Comparison of ENCODE assay signal across 22 cellular contexts in the genomic region with DNA sequence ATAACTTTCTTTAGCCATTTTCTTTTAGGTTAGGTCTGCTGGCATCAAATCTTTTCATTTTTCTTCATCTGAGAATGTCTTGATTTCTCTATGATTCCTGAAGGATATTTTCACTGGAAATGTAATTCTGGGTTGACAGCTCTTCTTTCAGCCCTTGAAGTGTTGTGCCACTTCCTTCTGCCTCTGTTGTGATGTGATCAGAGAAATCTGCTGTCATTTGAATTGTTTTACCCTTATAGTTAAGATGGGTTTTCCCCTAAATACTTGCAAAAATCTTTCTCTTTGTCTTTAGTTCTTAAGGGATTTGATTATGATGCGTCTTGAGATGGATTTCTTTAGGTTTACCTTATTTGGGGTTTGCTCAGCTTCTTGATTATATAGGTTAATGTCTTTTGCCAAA. TPM values are rescaled to one million over a fixed set of nuclear protein-coding genes. Genes with fewer than 3 reads are reported as not detected.
DNase-seq lines count a peak whose midpoint lies in the region; ATAC-seq, FAIRE-seq and TF ChIP-seq lines count a peak whose summit lies in the region.
"Had no signal": no experiment of that assay in that cellular context is flagged by ENCODE, and none has a peak within 500 bp of the region (broad histone marks: within the 10 kb centered on the region; RNA-seq: fewer than 3 reads in every experiment).

No MANE protein-coding gene starts in this region.

- TF ChIP-seq CTCF in KMS-11 (conservative IDR thresholded peaks at IDR 0.05; ENCODE audit: low read depth, low read length) (no peak), GM12878 (IDR thresholded peaks at IDR 0.05 in 2 of 3, conservative IDR thresholded peaks at IDR 0.05 in 1 of 3; ENCODE audit: control insufficient read depth in 2 of 3, extremely low read depth in 1 of 3, insufficient read depth in 1 of 3, low read depth in 3 of 3, low read length in 3 of 3) (no peak), stomach (IDR thresholded peaks at IDR 0.05) (no peak)

- H3K4me2 ChIP-seq in KMS-11 (peak overlapping the region; percentile 29; the same call in 1 of the 2 replicates), GM12878 (ENCODE audit: control insufficient read depth, insufficient read depth) (no peak overlapping the region; the same call in 1 of the 2 replicates)

- H3K27ac Mint-ChIP-seq in CD8-positive, alpha-beta memory T cell, result peak overlapping the region in 3 of 8 donors; percentile 4 to 48 (median 33)
- peak overlapping the region; percentile 34 to 42 for H3K27ac Mint-ChIP-seq in natural killer cell treated with Interleukin-12 subunit alpha and Interleukin-12 subunit beta and Interleukin-15 and Interleukin-18, amount 100 ng/mL, for 72 hours
- H3K27ac Mint-ChIP-seq: stimulated activated effector memory CD8-positive, alpha-beta T cell treated with anti-CD3 and anti-CD28 coated beads, Interleukin-12 subunit alpha, Interleukin-12 subunit beta, amount 100 ng/mL, for 72 hours had no signal

- H3K36me3 Mint-ChIP-seq in CD8-positive, alpha-beta memory T cell, result peaks cover 4 to 11% (median 9%) of the 10 kb centered on the region in 3 donors
- peaks cover 4% of the 10 kb centered on the region for H3K36me3 Mint-ChIP-seq in natural killer cell treated with Interleukin-12 subunit alpha and Interleukin-12 subunit beta and Interleukin-15 and Interleukin-18, amount 100 ng/mL, for 72 hours
- H3K36me3 Mint-ChIP-seq: stimulated activated effector memory CD8-positive, alpha-beta T cell treated with anti-CD3 and anti-CD28 coated beads, Interleukin-12 subunit alpha, Interleukin-12 subunit beta, amount 100 ng/mL, for 72 hours had no signal

- no peaks in the 10 kb centered on the region for H3K27me3 ChIP-seq in CD8-positive, alpha-beta memory T cell (ENCODE audit: insufficient read depth, low read length, poor library complexity, severe bottlenecking)
- H3K27me3 ChIP-seq in KMS-11 (ENCODE audit: insufficient read depth, low read depth), result no peaks in the 10 kb centered on the region
- no peaks in the 10 kb centered on the region for H3K27me3 ChIP-seq in GM12878 (replicated peaks in 1 of 2; ENCODE audit: control insufficient read depth in 2 of 2, insufficient read depth in 2 of 2, low read length in 1 of 2)
- no peaks in the 10 kb centered on the region for H3K27me3 ChIP-seq in stomach
- H3K27me3 ChIP-seq: dorsolateral prefrontal cortex, heart right ventricle had no signal

- ATAC-seq in GM12878, result peak; percentile 77
- no peak for ATAC-seq in natural killer cell treated with Interleukin-12 subunit alpha and Interleukin-12 subunit beta and Interleukin-15 and Interleukin-18, amount 100 ng/mL, for 72 hours
- no peak for ATAC-seq in left lobe of liver
- ATAC-seq: heart right ventricle; left ventricle myocardium superior; stimulated activated effector memory CD8-positive, alpha-beta T cell treated with anti-CD3 and anti-CD28 coated beads, Interleukin-12 subunit alpha, Interleukin-12 subunit beta, amount 100 ng/mL, for 72 hours had no signal

- CTCF ChIA-PET in CD8-positive, alpha-beta memory T cell (lab: Charles Lee), result no interaction called here
- CTCF ChIA-PET in GM12878 (lab: Yijun Ruan, JAX), result interaction anchor here (1.4 to 15.4 kb wide), 2 partner anchors 15 to 18 kb away, joined by 5 to 211 read pairs; a partner anchor contains a TSS

- H3K9me3 ChIP-seq in CD8-positive, alpha-beta memory T cell (ENCODE audit: low read length), result no peaks in the 10 kb centered on the region
- H3K9me3 ChIP-seq in GM12878 (replicated peaks; ENCODE audit: control insufficient read depth, insufficient read depth, low read length) (peaks cover 3% of the 10 kb centered on the region), stomach (peaks cover 0 to 9% (median under 1%) of the 10 kb centered on the region in 4 donors)

- H3K79me2 ChIP-seq in KMS-11 (ENCODE audit: insufficient read depth, low read depth) (peaks cover 88% of the 10 kb centered on the region; the same call in 1 of the 2 replicates), GM12878 (ENCODE audit: control insufficient read depth, insufficient read depth, low read length) (peaks cover 80% of the 10 kb centered on the region)

- peaks cover 64 to 85% (median 84%) of the 10 kb centered on the region in 3 donors for H3K4me1 Mint-ChIP-seq in CD8-positive, alpha-beta memory T cell
- H3K4me1 Mint-ChIP-seq in natural killer cell treated with Interleukin-12 subunit alpha and Interleukin-12 subunit beta and Interleukin-15 and Interleukin-18, amount 100 ng/mL, for 72 hours (ENCODE audit: low read depth in 2 of 2), result peaks cover 41 to 52% of the 10 kb centered on the region in 2 donors

- no TSS peak for BruUV-seq in GM12878 (replicated peaks; lab: Mats Ljungman, UMichigan)

- H3K9ac ChIP-seq in KMS-11, result no peak overlapping the region
- H3K9ac ChIP-seq in GM12878 (ENCODE audit: control insufficient read depth, insufficient read depth, low read length), result no peak overlapping the region

- H3K4me3 ChIP-seq in CD8-positive, alpha-beta memory T cell (ENCODE audit: low read length), result no peak overlapping the region
- H3K4me3 ChIP-seq in KMS-11 (IDR thresholded peaks at IDR 0.05; ENCODE audit: insufficient read depth, low read depth, low read length) (no peak overlapping the region), GM12878 (no peak overlapping the region; the same call in 1 of the 2 replicates), stomach (no peak overlapping the region)
- H3K4me3 ChIP-seq: dorsolateral prefrontal cortex, heart right ventricle, SK-N-MC had no signal

- H2AFZ ChIP-seq in KMS-11 (ENCODE audit: low read depth) (no peak overlapping the region), GM12878 (ENCODE audit: control insufficient read depth, low read depth, low read length) (no peak overlapping the region)

- intact Hi-C loops in GM12878 (cut with micrococcal nuclease; ENCODE audit: unreplicated experiment), result no loop called here
- intact Hi-C loops in stomach (cut with DNase I; ENCODE audit: low total_unique reads), result no loop called here

- POLR2A ChIA-PET in CD8-positive, alpha-beta memory T cell (lab: Charles Lee), result no interaction called here
- POLR2A ChIA-PET in GM12878 (lab: Charles Lee), result interaction anchor here (0.8 kb wide), 1 partner anchor 11 kb away, joined by 3 read pairs; no protein-coding TSS in a partner anchor

- TF ChIP-seq EP300 in GM12878 (IDR thresholded peaks at IDR 0.05; ENCODE audit: borderline replicate concordance in 1 of 2, control insufficient read depth in 1 of 2, low read depth in 2 of 2, low read length in 2 of 2) (no peak), stomach (IDR thresholded peaks at IDR 0.05) (no peak)

- TF ChIP-seq POLR2A in GM12878 (IDR thresholded peaks at IDR 0.05; ENCODE audit: low read depth, low read length) (no peak), stomach (IDR thresholded peaks at IDR 0.05) (no peak)

- WGBS in GM12878 (ENCODE audit: insufficient coverage, insufficient replicate concordance, low lambda C conversion rate, missing lambda C conversion rate), result 95% methylated on average over 1 of the region's 1 CpG
- WGBS in stomach, 5 donors, result 86 to 98% (median 93%) methylated on average over 1 of the region's 1 CpG

- FAIRE-seq in GM12878 (lab: Jason Lieb, UNC), result no peak

- H3K4me1 ChIP-seq in CD8-positive, alpha-beta memory T cell (ENCODE audit: insufficient read depth, low read length), result peaks cover 44% of the 10 kb centered on the region
- H3K4me1 ChIP-seq in KMS-11 (ENCODE audit: low read depth, poor library complexity, severe bottlenecking) (peaks cover 53% of the 10 kb centered on the region), GM12878 (ENCODE audit: control insufficient read depth, insufficient read depth, low read length) (peaks cover 9% of the 10 kb centered on the region), stomach (peaks cover 8 to 60% (median 43%) of the 10 kb centered on the region in 4 donors)

- in situ Hi-C loops in GM12878 (cut with MboI), result no loop called here

- peaks cover 0 to 3% (median 0%) of the 10 kb centered on the region in 5 donors for H3K9me3 Mint-ChIP-seq in CD8-positive, alpha-beta memory T cell
- H3K9me3 Mint-ChIP-seq in natural killer cell treated with Interleukin-12 subunit alpha and Interleukin-12 subunit beta and Interleukin-15 and Interleukin-18, amount 100 ng/mL, for 72 hours, result no peaks in the 10 kb centered on the region

- no peaks in the 10 kb centered on the region for H3K27me3 Mint-ChIP-seq in CD8-positive, alpha-beta memory T cell
- H3K27me3 Mint-ChIP-seq in natural killer cell treated with Interleukin-12 subunit alpha and Interleukin-12 subunit beta and Interleukin-15 and Interleukin-18, amount 100 ng/mL, for 72 hours, result no peaks in the 10 kb centered on the region

- no peak for TF ChIP-seq RAD21 in GM12878 (IDR thresholded peaks at IDR 0.05; ENCODE audit: insufficient read depth, low read depth, low read length)

- H3K27ac ChIP-seq in CD8-positive, alpha-beta memory T cell (ENCODE audit: low read depth, low read length), result no peak overlapping the region
- no peak overlapping the region for H3K27ac ChIP-seq in KMS-11
- peak overlapping the region; percentile 43; the same call in 1 of the 2 replicates for H3K27ac ChIP-seq in GM12878 (ENCODE audit: control insufficient read depth, insufficient read depth)
- H3K27ac ChIP-seq in stomach, result no peak overlapping the region
- H3K27ac ChIP-seq: dorsolateral prefrontal cortex, epithelial cell of prostate, heart right ventricle, SK-N-MC had no signal

- DNase-seq in CD8-positive, alpha-beta memory T cell, result no peak
- DNase-seq in GM12878 (ENCODE audit: low read depth, low spot score) (no peak), stomach (no peak), NCI-H1092 treated with DMSO at 0.1 percent for 48 hours (lab: John Stamatoyannopoulos, UW) (no peak), GM19238 (ENCODE audit: insufficient read length, low spot score) (no peak), left lobe of liver (ENCODE audit: low spot score) (no peak)
- no peak for DNase-seq in natural killer cell treated with Interleukin-12 subunit alpha and Interleukin-12 subunit beta and Interleukin-15 and Interleukin-18, amount 100 ng/mL, for 72 hours (ENCODE audit: low spot score)
- DNase-seq: activated CD4-positive, alpha-beta T cell treated with anti-CD3 and anti-CD28 coated beads, Interleukin-2, amount 50 U/mL, for 48 hours; activated gamma-delta T cell treated with Interleukin-2 at 50 U/mL for 16 hours; aorta; DMS79; dorsolateral prefrontal cortex; GOT3; heart right ventricle; left ventricle myocardium superior; midbrain; NCI-H1436; stimulated activated CD4-positive, alpha-beta T cell treated with anti-CD3 and anti-CD28 coated beads, Interleukin-1b, Interleukin-23, amount 100 ng/mL, for 48 hours had no signal

- peaks cover 13% of the 10 kb centered on the region for H4K20me1 ChIP-seq in KMS-11 (ENCODE audit: insufficient read depth)
- no peaks in the 10 kb centered on the region for H4K20me1 ChIP-seq in GM12878 (ENCODE audit: control insufficient read depth, insufficient read depth)

- H3K36me3 ChIP-seq in CD8-positive, alpha-beta memory T cell (ENCODE audit: insufficient read depth, low read length), result no peaks in the 10 kb centered on the region
- H3K36me3 ChIP-seq in KMS-11 (ENCODE audit: insufficient read depth), result no peaks in the 10 kb centered on the region
- H3K36me3 ChIP-seq in GM12878 (ENCODE audit: control insufficient read depth in 2 of 2, insufficient read depth in 2 of 2, low read length in 1 of 2), result peaks cover 0 to 3% of the 10 kb centered on the region in 2 experiments; a peak in 1 of 4 replicates
- no peaks in the 10 kb centered on the region for H3K36me3 ChIP-seq in stomach

- SMC1A ChIA-PET in GM12878 (lab: Charles Lee; ENCODE audit: uncharacterized antibody, unreplicated experiment), result interaction anchor here (1.0 to 5.3 kb wide), 5 partner anchors 9 to 21 kb away, joined by 4 to 38 read pairs (median 8); no protein-coding TSS in a partner anchor

- H3K4me3 Mint-ChIP-seq in CD8-positive, alpha-beta memory T cell, result peak overlapping the region in 5 of 7 donors; percentile 13 to 64 (median 22)
- peak overlapping the region; percentile 74 for H3K4me3 Mint-ChIP-seq in natural killer cell treated with Interleukin-12 subunit alpha and Interleukin-12 subunit beta and Interleukin-15 and Interleukin-18, amount 100 ng/mL, for 72 hours
- H3K4me3 Mint-ChIP-seq: stimulated activated effector memory CD8-positive, alpha-beta T cell treated with anti-CD3 and anti-CD28 coated beads, Interleukin-12 subunit alpha, Interleukin-12 subunit beta, amount 100 ng/mL, for 72 hours had no signal

- RAD21 ChIA-PET in GM12878 (lab: Charles Lee; ENCODE audit: unreplicated experiment), result no interaction called here

RNA-seq across cellular contexts. Expression of a gene that starts 23.0 kb away (rescaled TPM):
- 10 to 100 TPM; 47.0 to 50.2 TPM for total RNA-seq in CD8-positive, alpha-beta memory T cell
- 53.8 TPM for polyA plus RNA-seq in CD8-positive, alpha-beta memory T cell
- total RNA-seq in GM12878 (2013; cell fraction: nucleolus; rRNA removed), result 213 and 244 TPM in 2 replicates
- total RNA-seq in GM12878 (2014; rRNA removed) (50.0 and 54.0 TPM in 2 replicates), GM12878 (2014; rRNA removed; fragmentation: Illumina TruSeq; extraction: Trizol) (54.0 and 54.2 TPM in 2 replicates), GM12878 (2021) (28.7 and 33.9 TPM in 2 replicates), stomach (100 to 1,000 TPM in 2 of 5 donors, 10 to 100 TPM in 3; 35.6 to 200 (median 93.3) TPM), left lobe of liver (23.7 TPM)
- 16.6 TPM for polyA plus RNA-seq in GM12878 (2011; ENCODE audit: low read depth)
- polyA plus RNA-seq in GM12878 (2011; rRNA removed) (25.7 and 42.5 TPM in 2 replicates), GM12878 (2014; fragmentation: Illumina TruSeq; extraction: Trizol) (34.4 and 53.3 TPM in 2 replicates), GM12878 (2014; fragmentation: Nextera tagmentation; extraction: Ambion mirVana) (10 to 100 TPM; 13.9 to 14.8 TPM), GM12878 (2014; rRNA removed) (23.1 and 27.2 TPM in 2 replicates), GM12878 (2016; fragmentation: Nextera tagmentation; extraction: Ambion mirVana) (10 to 100 TPM; 36.2 to 38.8 TPM), stomach (10 to 100 TPM; 14.6 to 22.6 (median 16.9) TPM)
- polyA plus RNA-seq in GM12878 (2011; cell fraction: cytosol; rRNA removed), result 8.9 and 10.5 TPM in 2 replicates
- 35.4 and 37.1 TPM in 2 replicates for polyA plus RNA-seq in GM12878 (2011; cell fraction: nucleus; rRNA removed)
- polyA plus RNA-seq in GM12878 (2012), result 25.5 and 29.9 TPM in 2 replicates
- polyA minus RNA-seq in GM12878 (2011; rRNA and poly(A)+ RNA removed), result 34.3 and 45.4 TPM in 2 replicates
- polyA minus RNA-seq in GM12878 (2011; cell fraction: cytosol; rRNA and poly(A)+ RNA removed), result 11.1 and 13.4 TPM in 2 replicates
- polyA minus RNA-seq in GM12878 (2011; cell fraction: nucleus; rRNA and poly(A)+ RNA removed), result 57.3 and 80.4 TPM in 2 replicates
- 10 to 100 TPM; 61.7 to 61.8 TPM for total RNA-seq in natural killer cell treated with Interleukin-12 subunit alpha and Interleukin-12 subunit beta and Interleukin-15 and Interleukin-18, amount 100 ng/mL, for 72 hours
